Comparison of ENCODE assay signal across 20 cellular contexts in genomic region chr1:161720956-161721737, GRCh38. TPM values are rescaled to one million over a fixed set of nuclear protein-coding genes. Genes with fewer than 3 reads are reported as not detected.
DNase-seq lines count a peak whose midpoint lies in the region; ATAC-seq, FAIRE-seq and TF ChIP-seq lines count a peak whose summit lies in the region.
"Had no signal": no experiment of that assay in that cellular context is flagged by ENCODE, and none has a peak within 500 bp of the region (broad histone marks: within the 10 kb centered on the region; RNA-seq: fewer than 3 reads in every experiment).

FCRLB (plus strand) TSS chr1:161721544; CDS start chr1:161722673, 1,129 bp downstream.

- no peaks in the 10 kb centered on the region for H3K36me3 ChIP-seq in ACC112 (ENCODE audit: insufficient read depth, low read length)
- H3K36me3 ChIP-seq: esophagus squamous epithelium, thyroid gland had no signal

- intact Hi-C loops in activated T-helper 1 cell treated with anti-CD3 and anti-CD28 coated beads, Interleukin-12 subunit alpha, Interleukin-12 subunit beta, Interleukin-2, Interleukin-4 antibody, amounts not matched to agents 30 ng/mL and 10 ng/mL and 1 ng/mL, durations not matched to agents 14 hours and 24 hours and 36 hours (cut with micrococcal nuclease), result no loop called here

- no peak for ATAC-seq in HG03108 (IDR thresholded peaks at IDR 0.05; ENCODE audit: unreplicated experiment)

- H3K9me3 Mint-ChIP-seq in HFFc6 (no peaks in the 10 kb centered on the region), immature natural killer cell (no peaks in the 10 kb centered on the region)
- H3K9me3 Mint-ChIP-seq in activated T-helper 1 cell treated with anti-CD3 and anti-CD28 coated beads, Interleukin-12 subunit alpha, Interleukin-12 subunit beta, Interleukin-2, Interleukin-4 antibody, amounts not matched to agents 30 ng/mL and 10 ng/mL and 1 ng/mL, durations not matched to agents 14 hours and 24 hours and 36 hours, result no peaks in the 10 kb centered on the region
- H3K9me3 Mint-ChIP-seq: activated naive CD4-positive, alpha-beta T cell treated with anti-CD3 and anti-CD28 coated beads for 36 hours; activated T-cell treated with anti-CD3 and anti-CD28 coated beads, Interleukin-2, amount 50 U/mL, for 24 hours; nephron had no signal

- H3K4me1 Mint-ChIP-seq in HFFc6 (ENCODE audit: low read depth) (peaks cover 69% of the 10 kb centered on the region), immature natural killer cell (peaks cover 28 to 42% of the 10 kb centered on the region in 2 donors)
- H3K4me1 Mint-ChIP-seq in activated T-helper 1 cell treated with anti-CD3 and anti-CD28 coated beads, Interleukin-12 subunit alpha, Interleukin-12 subunit beta, Interleukin-2, Interleukin-4 antibody, amounts not matched to agents 30 ng/mL and 10 ng/mL and 1 ng/mL, durations not matched to agents 14 hours and 24 hours and 36 hours (ENCODE audit: low read depth), result peaks cover 23% of the 10 kb centered on the region

- TF ChIP-seq CTCF in HFFc6 (IDR thresholded peaks at IDR 0.05), result no peak

- peak within 1 kb of the TSS; percentile 66 for H3K4me3 Mint-ChIP-seq in HFFc6
- H3K4me3 Mint-ChIP-seq in immature natural killer cell, result no peak within 1 kb of the TSS
- H3K4me3 Mint-ChIP-seq in activated T-helper 1 cell treated with anti-CD3 and anti-CD28 coated beads, Interleukin-12 subunit alpha, Interleukin-12 subunit beta, Interleukin-2, Interleukin-4 antibody, amounts not matched to agents 30 ng/mL and 10 ng/mL and 1 ng/mL, durations not matched to agents 14 hours and 24 hours and 36 hours, result no peak within 1 kb of the TSS
- H3K4me3 Mint-ChIP-seq: activated naive CD4-positive, alpha-beta T cell treated with anti-CD3 and anti-CD28 coated beads for 36 hours; activated T-cell treated with anti-CD3 and anti-CD28 coated beads, Interleukin-2, amount 50 U/mL, for 24 hours had no signal

- H3K4me3 ChIP-seq in ACC112 (ENCODE audit: low read depth, low read length), result no peak within 1 kb of the TSS; the same call in 1 of the 2 replicates
- H3K4me3 ChIP-seq: esophagus squamous epithelium, thyroid gland had no signal

- H3K4me1 ChIP-seq in ACC112 (ENCODE audit: control insufficient read depth, insufficient read depth, low read length, unreplicated experiment), result peaks cover 16% of the 10 kb centered on the region

- peak within 1 kb of the TSS; percentile 70 for H3K27ac ChIP-seq in ACC112 (ENCODE audit: low read depth, low read length)
- H3K27ac ChIP-seq: esophagus squamous epithelium, thyroid gland had no signal

- H3K27me3 Mint-ChIP-seq in HFFc6 (ENCODE audit: insufficient read depth) (no peaks in the 10 kb centered on the region), immature natural killer cell (ENCODE audit: low read depth in 3 of 3) (peaks cover 1 to 7% (median 1%) of the 10 kb centered on the region in 3 donors)
- H3K27me3 Mint-ChIP-seq in activated T-helper 1 cell treated with anti-CD3 and anti-CD28 coated beads, Interleukin-12 subunit alpha, Interleukin-12 subunit beta, Interleukin-2, Interleukin-4 antibody, amounts not matched to agents 30 ng/mL and 10 ng/mL and 1 ng/mL, durations not matched to agents 14 hours and 24 hours and 36 hours (ENCODE audit: insufficient read depth), result peaks cover 75% of the 10 kb centered on the region

- no peaks in the 10 kb centered on the region for H3K27me3 ChIP-seq in ACC112 (ENCODE audit: insufficient read depth, low read length)
- H3K27me3 ChIP-seq: thyroid gland had no signal

- H3K79me2 ChIP-seq in ACC112 (ENCODE audit: control insufficient read depth, insufficient read depth, low read length, unreplicated experiment), result no peaks in the 10 kb centered on the region

- DNase-seq in HFFc6 (no peak), immature natural killer cell (no peak), frontal cortex (ENCODE audit: low spot score in 2 of 2) (no peak), GF-D8 (lab: John Stamatoyannopoulos, UW) (no peak)
- no peak for DNase-seq in activated T-helper 1 cell treated with anti-CD3 and anti-CD28 coated beads, Interleukin-12 subunit alpha, Interleukin-12 subunit beta, Interleukin-2, Interleukin-4 antibody, amounts not matched to agents 30 ng/mL and 10 ng/mL and 1 ng/mL, durations not matched to agents 14 hours and 24 hours and 36 hours (ENCODE audit: low spot score)
- DNase-seq: activated naive CD4-positive, alpha-beta T cell treated with anti-CD3 and anti-CD28 coated beads for 36 hours; activated T-cell treated with anti-CD3 and anti-CD28 coated beads, Interleukin-2, amount 50 U/mL, for 24 hours; aorta; CD4-positive, CD25-positive, alpha-beta regulatory T cell; effector CD8-positive, alpha-beta T cell; esophagus squamous epithelium; mesendoderm; stimulated activated CD4-positive, alpha-beta T cell treated with anti-CD3 and anti-CD28 coated beads, Interleukin-1b, Interleukin-23, amount 100 ng/mL, for 48 hours; stimulated activated naive CD4-positive, alpha-beta T cell treated with Interleukin-2 at 50 U/mL for 16 hours; thyroid gland had no signal

- no peak within 1 kb of the TSS for H2AFZ ChIP-seq in ACC112 (ENCODE audit: low read length, unreplicated experiment)

- H3K27ac Mint-ChIP-seq in HFFc6 (peak within 1 kb of the TSS; percentile 94), immature natural killer cell (peak within 1 kb of the TSS in 3 of 6 donors; percentile 12 to 31 (median 22))
- no peak within 1 kb of the TSS for H3K27ac Mint-ChIP-seq in activated T-helper 1 cell treated with anti-CD3 and anti-CD28 coated beads, Interleukin-12 subunit alpha, Interleukin-12 subunit beta, Interleukin-2, Interleukin-4 antibody, amounts not matched to agents 30 ng/mL and 10 ng/mL and 1 ng/mL, durations not matched to agents 14 hours and 24 hours and 36 hours
- H3K27ac Mint-ChIP-seq: activated naive CD4-positive, alpha-beta T cell treated with anti-CD3 and anti-CD28 coated beads for 36 hours; activated T-cell treated with anti-CD3 and anti-CD28 coated beads, Interleukin-2, amount 50 U/mL, for 24 hours; nephron; progenitor cell of endocrine pancreas had no signal

- no peak for FAIRE-seq in frontal cortex (lab: Jason Lieb, UNC)

- TF ChIP-seq POLR2A in Raji (IDR thresholded peaks at IDR 0.05; ENCODE audit: insufficient read depth, low read depth, low read length), result 0 out of 2 replicates have a peak, but pooled peaks have one; percentile 12

- H3K36me3 Mint-ChIP-seq in HFFc6 (ENCODE audit: low read depth) (no peaks in the 10 kb centered on the region), immature natural killer cell (peaks cover 0 to 6% (median 0%) of the 10 kb centered on the region in 3 donors)
- peaks cover 3% of the 10 kb centered on the region for H3K36me3 Mint-ChIP-seq in activated T-helper 1 cell treated with anti-CD3 and anti-CD28 coated beads, Interleukin-12 subunit alpha, Interleukin-12 subunit beta, Interleukin-2, Interleukin-4 antibody, amounts not matched to agents 30 ng/mL and 10 ng/mL and 1 ng/mL, durations not matched to agents 14 hours and 24 hours and 36 hours (ENCODE audit: low read depth)
- H3K36me3 Mint-ChIP-seq: CD4-positive, CD25-positive, alpha-beta regulatory T cell had no signal

RNA-seq across cellular contexts. Expression of gene FCRLB, which starts in this region (rescaled TPM):
- total RNA-seq in HFFc6 (2021; fragmentation: NEBNext Ultra II Directional; extraction: Animal tissue kit (Norgen Biotek cat#: 25700)), result 1 to 10 TPM; 3.3 to 5.1 (median 3.7) TPM
- polyA plus RNA-seq in immature natural killer cell, result 10 to 100 TPM in 2 of 3 donors, 1 to 10 TPM in 1; 6.7 to 14.6 (median 10.6) TPM
- total RNA-seq in frontal cortex, result 1.2 TPM
- total RNA-seq in activated T-helper 1 cell treated with anti-CD3 and anti-CD28 coated beads, Interleukin-12 subunit alpha, Interleukin-12 subunit beta, Interleukin-2, Interleukin-4 antibody, amounts not matched to agents 30 ng/mL and 10 ng/mL and 1 ng/mL, durations not matched to agents 14 hours and 24 hours and 36 hours, result not detected in 2 replicates
- total RNA-seq: CD4-positive, CD25-positive, alpha-beta regulatory T cell had no signal
